In genomic region chr17:73308017-73308823, GRCh38 we compare ENCODE assay signal across 9 cellular contexts. TPM values are rescaled to one million over a fixed set of nuclear protein-coding genes. Genes with fewer than 3 reads are reported as not detected.
DNase-seq lines count a peak whose midpoint lies in the region; ATAC-seq and TF ChIP-seq lines count a peak whose summit lies in the region.
"Had no signal": no experiment of that assay in that cellular context is flagged by ENCODE, and none has a peak within 500 bp of the region (broad histone marks: within the 10 kb centered on the region; RNA-seq: fewer than 3 reads in every experiment).

No MANE protein-coding gene starts in this region.

- peaks cover 8% of the 10 kb centered on the region for H3K27me3 Mint-ChIP-seq in activated T-helper 2 cell treated with anti-CD3 and anti-CD28 coated beads, Interferon-gamma antibody, Interleukin-2, Interleukin-4, amounts not matched to agents 10 μg/mL and 5 μg/mL and 100 μg/mL, durations not matched to agents 14 hours and 24 hours and 36 hours (ENCODE audit: low read depth)

- H3K4me3 ChIP-seq in mammary epithelial cell (replicated peaks in 1 of 3; ENCODE audit: insufficient read depth in 1 of 3, low read depth in 2 of 3, low read length in 3 of 3) (peak overlapping the region in 2 of 3 experiments; percentile 2 to 21), transverse colon (peak overlapping the region in 2 of 4 donors; percentile 7 to 93)

- dilution Hi-C loops in mammary epithelial cell (cut with HindIII; ENCODE audit: low sequenced_read_pairs), result no loop called here

- no peak overlapping the region for H3K27ac Mint-ChIP-seq in activated T-helper 2 cell treated with anti-CD3 and anti-CD28 coated beads, Interferon-gamma antibody, Interleukin-2, Interleukin-4, amounts not matched to agents 10 μg/mL and 5 μg/mL and 100 μg/mL, durations not matched to agents 14 hours and 24 hours and 36 hours
- H3K27ac Mint-ChIP-seq: activated naive CD4-positive, alpha-beta T cell treated with anti-CD3 and anti-CD28 coated beads, Interleukin-2, amount 50 U/mL, for 24 hours had no signal

- H3K9me3 Mint-ChIP-seq in activated T-helper 2 cell treated with anti-CD3 and anti-CD28 coated beads, Interferon-gamma antibody, Interleukin-2, Interleukin-4, amounts not matched to agents 10 μg/mL and 5 μg/mL and 100 μg/mL, durations not matched to agents 14 hours and 24 hours and 36 hours, result no peaks in the 10 kb centered on the region
- H3K9me3 Mint-ChIP-seq: activated naive CD4-positive, alpha-beta T cell treated with anti-CD3 and anti-CD28 coated beads, Interleukin-2, amount 50 U/mL, for 24 hours had no signal

- H3K4me1 ChIP-seq in mammary epithelial cell (ENCODE audit: insufficient read depth, low read length), result peaks cover 58% of the 10 kb centered on the region
- peaks cover 34 to 79% (median 73%) of the 10 kb centered on the region in 4 donors for H3K4me1 ChIP-seq in transverse colon

- intact Hi-C loops in mammary epithelial cell (cut with micrococcal nuclease) (loop anchor here (10.0 kb wide), 1 partner anchor 723 kb away; no protein-coding TSS in a partner anchor), transverse colon (cut with DNase I; ENCODE audit: low total_unique reads) (no loop called here)
- intact Hi-C loops in activated T-helper 2 cell treated with anti-CD3 and anti-CD28 coated beads, Interferon-gamma antibody, Interleukin-2, Interleukin-4, amounts not matched to agents 10 μg/mL and 5 μg/mL and 100 μg/mL, durations not matched to agents 14 hours and 24 hours and 36 hours (cut with micrococcal nuclease), result no loop called here

- no peak overlapping the region for H3K4me3 Mint-ChIP-seq in activated T-helper 2 cell treated with anti-CD3 and anti-CD28 coated beads, Interferon-gamma antibody, Interleukin-2, Interleukin-4, amounts not matched to agents 10 μg/mL and 5 μg/mL and 100 μg/mL, durations not matched to agents 14 hours and 24 hours and 36 hours (ENCODE audit: low read depth)
- H3K4me3 Mint-ChIP-seq: activated naive CD4-positive, alpha-beta T cell treated with anti-CD3 and anti-CD28 coated beads, Interleukin-2, amount 50 U/mL, for 24 hours had no signal

- DNase-seq in LoVo (ENCODE audit: low spot score), result peak; percentile 91
- DNase-seq in mammary epithelial cell, result peak; percentile 85
- DNase-seq in left lobe of liver (ENCODE audit: low spot score), result peak; percentile 95
- DNase-seq in transverse colon, result peak; percentile 92
- no peak for DNase-seq in activated T-helper 2 cell treated with anti-CD3 and anti-CD28 coated beads, Interferon-gamma antibody, Interleukin-2, Interleukin-4, amounts not matched to agents 10 μg/mL and 5 μg/mL and 100 μg/mL, durations not matched to agents 14 hours and 24 hours and 36 hours (ENCODE audit: low spot score)
- no peak for DNase-seq in D341Med (ENCODE audit: low spot score)

- TF ChIP-seq POLR2A in transverse colon (IDR thresholded peaks at IDR 0.05), result no peak

- peak; percentile 53 for TF ChIP-seq EP300 in transverse colon (IDR thresholded peaks at IDR 0.05; ENCODE audit: low read depth)

- H2AFZ ChIP-seq in mammary epithelial cell (ENCODE audit: low read depth, low read length), result peak overlapping the region; percentile 28

- TF ChIP-seq CTCF in mammary epithelial cell (conservative IDR thresholded peaks at IDR 0.05 in 1 of 2, IDR thresholded peaks at IDR 0.05 in 1 of 2; ENCODE audit: extremely low read depth in 1 of 2, insufficient read depth in 1 of 2, low read depth in 1 of 2, low read length in 2 of 2) (no peak), transverse colon (IDR thresholded peaks at IDR 0.05) (no peak)

- H3K36me3 Mint-ChIP-seq in activated T-helper 2 cell treated with anti-CD3 and anti-CD28 coated beads, Interferon-gamma antibody, Interleukin-2, Interleukin-4, amounts not matched to agents 10 μg/mL and 5 μg/mL and 100 μg/mL, durations not matched to agents 14 hours and 24 hours and 36 hours (ENCODE audit: low read depth), result no peaks in the 10 kb centered on the region
- H3K36me3 Mint-ChIP-seq: activated naive CD4-positive, alpha-beta T cell treated with anti-CD3 and anti-CD28 coated beads, Interleukin-2, amount 50 U/mL, for 24 hours had no signal

- in situ Hi-C loops in mammary epithelial cell (cut with MboI; ENCODE audit: low sequenced_read_pairs in 2 of 2), result no loop called here
- in situ Hi-C loops in transverse colon (cut with MboI; ENCODE audit: low pct_ligation_motif_present in 1 of 4, low pct_unique_long_range_greater_than_20kb in 1 of 4, low sequenced_read_pairs in 3 of 4), result no loop called here

- H3K27me3 ChIP-seq in mammary epithelial cell (ENCODE audit: insufficient read depth, low read length), result no peaks in the 10 kb centered on the region
- H3K27me3 ChIP-seq in transverse colon, result no peaks in the 10 kb centered on the region

- H3K4me1 Mint-ChIP-seq in activated T-helper 2 cell treated with anti-CD3 and anti-CD28 coated beads, Interferon-gamma antibody, Interleukin-2, Interleukin-4, amounts not matched to agents 10 μg/mL and 5 μg/mL and 100 μg/mL, durations not matched to agents 14 hours and 24 hours and 36 hours (ENCODE audit: low read depth), result peaks cover 4% of the 10 kb centered on the region

- H3K4me2 ChIP-seq in mammary epithelial cell (ENCODE audit: insufficient read depth, low read depth, low read length), result peak overlapping the region; percentile 48

- H3K9ac ChIP-seq in mammary epithelial cell (ENCODE audit: insufficient read depth, low read length), result peak overlapping the region; percentile 17

- BruUV-seq in mammary epithelial cell (replicated peaks; lab: Mats Ljungman, UMichigan), result no TSS peak

- peak; percentile 28 for ATAC-seq in left lobe of liver
- ATAC-seq in HG02588 (IDR thresholded peaks at IDR 0.05; ENCODE audit: unreplicated experiment), result no peak
- no peak for ATAC-seq in GM18907 (IDR thresholded peaks at IDR 0.05; ENCODE audit: unreplicated experiment)

- no peaks in the 10 kb centered on the region for H4K20me1 ChIP-seq in mammary epithelial cell (ENCODE audit: insufficient read depth, low read length)

- peaks cover 74% of the 10 kb centered on the region for H3K79me2 ChIP-seq in mammary epithelial cell (ENCODE audit: insufficient read depth, low read length)

- H3K27ac ChIP-seq in mammary epithelial cell (ENCODE audit: insufficient read depth, low read depth, low read length) (peak overlapping the region; percentile 30), transverse colon (peak overlapping the region; percentile 99 to 100 (median 100))

- H3K9me3 ChIP-seq in mammary epithelial cell (replicated peaks; ENCODE audit: insufficient read depth, low read length) (no peaks in the 10 kb centered on the region), transverse colon (no peaks in the 10 kb centered on the region)

- H3K36me3 ChIP-seq in mammary epithelial cell (ENCODE audit: insufficient read depth, low read length) (no peaks in the 10 kb centered on the region), transverse colon (no peaks in the 10 kb centered on the region)

- CTCF ChIA-PET in mammary epithelial cell (lab: Charles Lee; ENCODE audit: low non-redundant PET), result no interaction called here

- WGBS in mammary epithelial cell (ENCODE audit: low coverage, missing lambda C conversion rate), result 28% methylated on average over 18 of the region's 23 CpGs
- 35% methylated on average over 23 of the region's 23 CpGs; no CpG with 5 or more reads in 1 of the 2 donors for WGBS in transverse colon (ENCODE audit: low coverage in 1 of 2), 2 donors

RNA-seq across cellular contexts. Expression of gene CDC42EP4, which starts 3.6 kb away (rescaled TPM):
- total RNA-seq in mammary epithelial cell, result 10 to 100 TPM; 21.4 to 25.3 TPM
- 17.2 TPM for polyA plus RNA-seq in mammary epithelial cell
- 20.4 TPM for polyA minus RNA-seq in mammary epithelial cell
- 35.5 TPM for total RNA-seq in left lobe of liver
- total RNA-seq in transverse colon, result 10 to 100 TPM; 54.9 to 75.6 (median 69.6) TPM
- 1.6 and 2.8 TPM in 2 replicates for total RNA-seq in activated T-helper 2 cell treated with anti-CD3 and anti-CD28 coated beads, Interferon-gamma antibody, Interleukin-2, Interleukin-4, amounts not matched to agents 10 μg/mL and 5 μg/mL and 100 μg/mL, durations not matched to agents 14 hours and 24 hours and 36 hours

RNA-seq across cellular contexts. Expression of gene CPSF4L, which starts 46.5 kb away (rescaled TPM):
- total RNA-seq in mammary epithelial cell (not detected), left lobe of liver (0.13 TPM), transverse colon (not detected)
- polyA plus RNA-seq in mammary epithelial cell, result not detected
- not detected for polyA minus RNA-seq in mammary epithelial cell
- not detected in 2 replicates for total RNA-seq in activated T-helper 2 cell treated with anti-CD3 and anti-CD28 coated beads, Interferon-gamma antibody, Interleukin-2, Interleukin-4, amounts not matched to agents 10 μg/mL and 5 μg/mL and 100 μg/mL, durations not matched to agents 14 hours and 24 hours and 36 hours

Comparison
In these comparisons a context has a peak if more than half of its experiments do, and no peak if none do; other contexts are left out.
1. DNase-seq: peak in LoVo (single experiment), mammary epithelial cell (single experiment), left lobe of liver (single experiment) and transverse colon (single experiment); none in activated T-helper 2 cell treated with anti-CD3 and anti-CD28 coated beads, Interferon-gamma antibody, Interleukin-2, Interleukin-4, amounts not matched to agents 10 μg/mL and 5 μg/mL and 100 μg/mL, durations not matched to agents 14 hours and 24 hours and 36 hours (single experiment) and D341Med (single experiment).